In the genomic region with DNA sequence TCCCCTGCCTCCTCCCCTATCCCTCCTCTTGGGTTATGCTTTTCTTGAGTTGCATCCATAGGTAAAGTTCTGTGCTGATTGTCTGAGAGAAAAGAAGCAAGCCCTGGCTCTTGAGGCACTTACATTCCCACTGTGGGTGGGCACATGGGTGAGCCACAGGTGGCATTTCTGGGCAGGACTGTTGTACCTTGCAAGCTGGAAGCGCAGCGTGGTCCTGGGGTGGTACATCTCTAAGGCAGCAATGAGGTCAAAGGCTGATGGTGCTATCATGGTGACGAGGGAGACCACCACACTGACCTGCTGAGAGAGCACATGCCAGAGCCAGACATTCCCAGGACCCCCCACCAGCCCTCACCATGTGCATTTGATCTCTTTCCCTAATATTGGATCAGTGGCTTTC, we compare ENCODE assay signal across 24 cellular contexts. TPM values are rescaled to one million over a fixed set of nuclear protein-coding genes. Genes with fewer than 3 reads are reported as not detected.
"Had no signal": no experiment of that assay in that cellular context is flagged by ENCODE, and none has a peak within 500 bp of the region (broad histone marks: within the 10 kb centered on the region; RNA-seq: fewer than 3 reads in every experiment).

No MANE protein-coding gene starts in this region.

- H3K36me3 ChIP-seq: MG63 had no signal

- ATAC-seq: HepG2, Panc1, PC-3 had no signal

- H3K9ac ChIP-seq: SK-N-SH had no signal

- H3K27me3 ChIP-seq: MG63 had no signal

- H3K4me3 ChIP-seq: MG63 had no signal

- H3K4me2 ChIP-seq: SK-N-SH had no signal

- H3K27ac ChIP-seq: RWPE1 had no signal

- DNase-seq: Karpas-422; KBM-7; NCI-H1092; NCI-H1105 treated with DMSO at 0.1 percent for 48 hours; NCI-H1417 treated with DMSO at 0.1 percent for 48 hours; NCI-H146; NCI-H1694 treated with DMSO at 0.1 percent for 48 hours; NCI-H1930; NCI-H2171 treated with DMSO at 0.1 percent for 48 hours; NCI-H524; NCI-H526 treated with DMSO at 0.1 percent for 48 hours; NCI-H748 treated with DMSO at 0.1 percent for 48 hours; NK-92 treated with Interleukin-12 subunit alpha and Interleukin-12 subunit beta, amount 100 ng/mL, for 24 hours; PC-3; SHP77; SK-N-SH; SW 1271 had no signal

- H3K9me3 ChIP-seq: MG63, SK-N-SH had no signal

RNA-seq across cellular contexts. Expression of gene TMC3, which starts 24.7 kb away (rescaled TPM):
- total RNA-seq: HepG2, HT1080, OCI-LY7, PC-3, SK-MEL-5 had no signal
- polyA plus RNA-seq: HepG2, SK-N-SH had no signal
